11 cellular contexts compared by ENCODE assay signal in the genomic region with DNA sequence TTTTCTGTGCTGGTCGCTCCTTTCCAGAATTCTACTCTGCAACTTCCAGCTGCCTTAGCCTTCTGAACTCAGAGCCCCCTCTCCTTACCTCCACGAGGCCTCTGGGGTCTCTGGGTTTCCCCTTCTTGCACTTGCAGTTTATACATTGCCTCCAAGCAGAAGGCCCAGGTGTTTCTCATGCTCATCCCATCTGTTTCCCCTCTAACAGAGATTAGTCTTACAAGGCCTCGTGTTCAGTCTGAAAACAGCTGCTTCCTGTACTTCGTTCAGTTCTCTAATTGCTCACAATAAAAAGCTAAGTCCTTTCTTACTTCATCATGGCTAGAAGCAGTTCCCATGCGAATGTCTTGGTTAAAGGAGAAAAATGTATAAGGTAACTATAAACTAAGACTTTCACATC.
DNase-seq lines count a peak whose midpoint lies in the region; ATAC-seq and TF ChIP-seq lines count a peak whose summit lies in the region.
"Had no signal": no experiment of that assay in that cellular context is flagged by ENCODE, and none has a peak within 500 bp of the region (broad histone marks: within the 10 kb centered on the region; RNA-seq: fewer than 3 reads in every experiment).

No MANE protein-coding gene starts in this region.

- DNase-seq in SJCRH30: peak; percentile 10 to 50
- DNase-seq in SW480 (ENCODE audit: low spot score): no peak
- no peak for DNase-seq in prostate gland (ENCODE audit: low spot score)
- DNase-seq in A172 (ENCODE audit: low spot score): no peak
- DNase-seq in right lobe of liver: no peak
- DNase-seq: amniotic stem cell, left ventricle myocardium inferior had no signal

- no peak for TF ChIP-seq RAD21 in neural cell (conservative IDR thresholded peaks at IDR 0.05)

- H3K9me2 ChIP-seq in neural cell (ENCODE audit: insufficient read depth, low read length): no peaks in the 10 kb centered on the region

- TF ChIP-seq POLR2A in prostate gland (IDR thresholded peaks at IDR 0.05): no peak
- TF ChIP-seq POLR2A in right lobe of liver (IDR thresholded peaks at IDR 0.05): no peak

- WGBS in prostate gland: 65% methylated on average over 5 of the region's 5 CpGs
- WGBS in right lobe of liver (ENCODE audit: insufficient coverage, low coverage, low lambda C conversion rate, missing lambda C conversion rate): 55% methylated on average over 5 of the region's 5 CpGs

- intact Hi-C loops in prostate gland (cut with DNase I) (no loop called here), right lobe of liver (cut with DNase I) (no loop called here)

- H3K27me3 ChIP-seq in SJCRH30 (no peaks in the 10 kb centered on the region), neural cell (ENCODE audit: insufficient read depth, low read depth, low read length) (no peaks in the 10 kb centered on the region), prostate gland (replicated peaks; ENCODE audit: insufficient read depth) (no peaks in the 10 kb centered on the region), right lobe of liver (no peaks in the 10 kb centered on the region)

- H4K20me1 ChIP-seq in neural cell (ENCODE audit: insufficient read depth): no peaks in the 10 kb centered on the region

- no peak overlapping the region for H3K27ac ChIP-seq in SJCRH30
- H3K27ac ChIP-seq in neural cell (ENCODE audit: low read length): peak overlapping the region; percentile 52
- H3K27ac ChIP-seq in prostate gland: no peak overlapping the region
- H3K27ac ChIP-seq in right lobe of liver: no peak overlapping the region
- H3K27ac ChIP-seq: left ventricle myocardium inferior had no signal

- peak; percentile 53 for ATAC-seq in GM18870 (IDR thresholded peaks at IDR 0.05; ENCODE audit: unreplicated experiment)
- ATAC-seq in HG02938 (IDR thresholded peaks at IDR 0.05; ENCODE audit: unreplicated experiment): peak; percentile 68
- no peak for ATAC-seq in right lobe of liver
- ATAC-seq: Panc1 had no signal

- no peak overlapping the region for H2AFZ ChIP-seq in neural cell (ENCODE audit: low read depth, low read length)

- H3K9ac ChIP-seq in neural cell (ENCODE audit: low read length): no peak overlapping the region

- H3K4me3 ChIP-seq in SJCRH30 (no peak overlapping the region), neural cell (ENCODE audit: low read length) (no peak overlapping the region), prostate gland (no peak overlapping the region), right lobe of liver (no peak overlapping the region)
- H3K4me3 ChIP-seq: left ventricle myocardium inferior had no signal

- H3K4me2 ChIP-seq in neural cell (ENCODE audit: low read length): no peak overlapping the region

- H3F3A ChIP-seq in neural cell (ENCODE audit: insufficient read depth, low read length, poor library complexity, severe bottlenecking): no peaks in the 10 kb centered on the region

- H3K9me3 ChIP-seq in SJCRH30 (replicated peaks): no peaks in the 10 kb centered on the region
- no peaks in the 10 kb centered on the region for H3K9me3 ChIP-seq in neural cell (ENCODE audit: low read length)
- H3K9me3 ChIP-seq in prostate gland: no peaks in the 10 kb centered on the region
- no peaks in the 10 kb centered on the region for H3K9me3 ChIP-seq in right lobe of liver
- H3K9me3 ChIP-seq: left ventricle myocardium inferior had no signal

- H3K36me3 ChIP-seq in SJCRH30 (no peaks in the 10 kb centered on the region), neural cell (ENCODE audit: insufficient read depth, low read length) (no peaks in the 10 kb centered on the region), prostate gland (no peaks in the 10 kb centered on the region), right lobe of liver (no peaks in the 10 kb centered on the region)
- H3K36me3 ChIP-seq: left ventricle myocardium inferior had no signal

- H3K79me2 ChIP-seq in neural cell (replicated peaks; ENCODE audit: insufficient read depth, low read length): no peaks in the 10 kb centered on the region

- no peak for TF ChIP-seq EP300 in neural cell (conservative IDR thresholded peaks at IDR 0.05; ENCODE audit: poor library complexity, severe bottlenecking)

- TF ChIP-seq CTCF in neural cell (IDR thresholded peaks at IDR 0.05; ENCODE audit: poor library complexity, severe bottlenecking) (no peak), prostate gland (IDR thresholded peaks at IDR 0.05) (no peak), right lobe of liver (IDR thresholded peaks at IDR 0.05) (no peak)

- H3K4me1 ChIP-seq in SJCRH30 (peaks cover 5% of the 10 kb centered on the region; the same call in 1 of the 2 replicates), prostate gland (replicated peaks) (no peaks in the 10 kb centered on the region), right lobe of liver (no peaks in the 10 kb centered on the region)

TF ChIP-seq in neural cell, 6 proteins besides CTCF, POLR2A, EP300 and RAD21:
- TF ChIP-seq POLR2AphosphoS5 (IDR thresholded peaks at IDR 0.05) (no peak), TAF1 (IDR thresholded peaks at IDR 0.05; ENCODE audit: low read depth) (no peak), EZH2 (IDR thresholded peaks at IDR 0.05; ENCODE audit: borderline replicate concordance, insufficient read depth, low read length, poor library complexity, severe bottlenecking) (no peak), SMC3 (conservative IDR thresholded peaks at IDR 0.05; ENCODE audit: poor library complexity) (no peak), MXI1 (conservative IDR thresholded peaks at IDR 0.05; ENCODE audit: poor library complexity, severe bottlenecking) (no peak)
- TF ChIP-seq, protein P1, sequence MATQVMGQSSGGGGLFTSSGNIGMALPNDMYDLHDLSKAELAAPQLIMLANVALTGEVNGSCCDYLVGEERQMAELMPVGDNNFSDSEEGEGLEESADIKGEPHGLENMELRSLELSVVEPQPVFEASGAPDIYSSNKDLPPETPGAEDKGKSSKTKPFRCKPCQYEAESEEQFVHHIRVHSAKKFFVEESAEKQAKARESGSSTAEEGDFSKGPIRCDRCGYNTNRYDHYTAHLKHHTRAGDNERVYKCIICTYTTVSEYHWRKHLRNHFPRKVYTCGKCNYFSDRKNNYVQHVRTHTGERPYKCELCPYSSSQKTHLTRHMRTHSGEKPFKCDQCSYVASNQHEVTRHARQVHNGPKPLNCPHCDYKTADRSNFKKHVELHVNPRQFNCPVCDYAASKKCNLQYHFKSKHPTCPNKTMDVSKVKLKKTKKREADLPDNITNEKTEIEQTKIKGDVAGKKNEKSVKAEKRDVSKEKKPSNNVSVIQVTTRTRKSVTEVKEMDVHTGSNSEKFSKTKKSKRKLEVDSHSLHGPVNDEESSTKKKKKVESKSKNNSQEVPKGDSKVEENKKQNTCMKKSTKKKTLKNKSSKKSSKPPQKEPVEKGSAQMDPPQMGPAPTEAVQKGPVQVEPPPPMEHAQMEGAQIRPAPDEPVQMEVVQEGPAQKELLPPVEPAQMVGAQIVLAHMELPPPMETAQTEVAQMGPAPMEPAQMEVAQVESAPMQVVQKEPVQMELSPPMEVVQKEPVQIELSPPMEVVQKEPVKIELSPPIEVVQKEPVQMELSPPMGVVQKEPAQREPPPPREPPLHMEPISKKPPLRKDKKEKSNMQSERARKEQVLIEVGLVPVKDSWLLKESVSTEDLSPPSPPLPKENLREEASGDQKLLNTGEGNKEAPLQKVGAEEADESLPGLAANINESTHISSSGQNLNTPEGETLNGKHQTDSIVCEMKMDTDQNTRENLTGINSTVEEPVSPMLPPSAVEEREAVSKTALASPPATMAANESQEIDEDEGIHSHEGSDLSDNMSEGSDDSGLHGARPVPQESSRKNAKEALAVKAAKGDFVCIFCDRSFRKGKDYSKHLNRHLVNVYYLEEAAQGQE (IDR thresholded peaks at IDR 0.05; ENCODE audit: borderline replicate concordance): no peak

Comparison
In these comparisons a context has a peak if more than half of its experiments do, and no peak if none do; other contexts are left out.
1. ATAC-seq: peak in GM18870 (single experiment) and HG02938 (single experiment); none in right lobe of liver (0 of 4).
2. DNase-seq: peak in SJCRH30 (2 of 2); none in SW480 (single experiment), prostate gland (single experiment), A172 (single experiment) and right lobe of liver (0 of 3).